In genomic region chr15:71336671-71337070, GRCh38 we compare ENCODE assay signal across 21 cellular contexts.
DNase-seq lines count a peak whose midpoint lies in the region; ATAC-seq and TF ChIP-seq lines count a peak whose summit lies in the region.
"Had no signal": no experiment of that assay in that cellular context is flagged by ENCODE, and none has a peak within 500 bp of the region (broad histone marks: within the 10 kb centered on the region; RNA-seq: fewer than 3 reads in every experiment).

No MANE protein-coding gene starts in this region.

- DNase-seq in H9 (no peak), RWPE2 (ENCODE audit: low spot score) (no peak), hepatocyte (ENCODE audit: low spot score) (no peak), renal cortical epithelial cell (ENCODE audit: low read depth) (peak; percentile 6), occipital lobe (lab: John Stamatoyannopoulos, UW) (no peak), MG63 (no peak), NCI-H524 treated with DMSO at 0.1 percent for 48 hours (lab: John Stamatoyannopoulos, UW) (no peak), NOMO-1 treated with dmso at 0.1 percent for 144 hours (lab: John Stamatoyannopoulos, UW; ENCODE audit: unreplicated experiment) (no peak)
- DNase-seq: activated CD8-positive, alpha-beta memory T cell treated with anti-CD3 and anti-CD28 coated beads for 24 hours; activated naive CD4-positive, alpha-beta T cell; activated T-cell treated with anti-CD3 and anti-CD28 coated beads, Interleukin-2, amount 50 U/mL, for 4 hours; adrenal gland; dermis blood vessel endothelial cell; naive B cell; NCI-H1930; NCI-H2227 treated with DMSO at 0.1 percent for 48 hours; NCI-H748 treated with DMSO at 0.1 percent for 48 hours; substantia nigra; T-cell had no signal

- peaks cover 39% of the 10 kb centered on the region for H3K36me3 ChIP-seq in RWPE2 (ENCODE audit: low read depth)
- H3K36me3 ChIP-seq in hepatocyte (replicated peaks; ENCODE audit: insufficient read depth, low read depth), result no peaks in the 10 kb centered on the region
- H3K36me3 ChIP-seq in MG63, result peaks cover 27% of the 10 kb centered on the region
- H3K36me3 ChIP-seq: adrenal gland, SJCRH30 had no signal

- no peak overlapping the region for H2BK15ac ChIP-seq in H9 (ENCODE audit: low read depth, low read length)

- no peaks in the 10 kb centered on the region for H3K36me3 Mint-ChIP-seq in H9 (ENCODE audit: insufficient read depth in 1 of 3, low read depth in 3 of 3)
- H3K36me3 Mint-ChIP-seq: T-cell had no signal

- no peak overlapping the region for H2BK5ac ChIP-seq in H9 (ENCODE audit: insufficient read length, low read length)

- H3K9me3 Mint-ChIP-seq in H9, result no peaks in the 10 kb centered on the region
- H3K9me3 Mint-ChIP-seq: activated T-cell treated with anti-CD3 and anti-CD28 coated beads, Interleukin-2, amount 50 U/mL, for 4 hours; T-cell had no signal

- peak overlapping the region in 2 of 3 experiments; percentile 0 to 9; a peak in 3 of 7 replicates for H3K27ac Mint-ChIP-seq in H9
- H3K27ac Mint-ChIP-seq: naive B cell, T-cell had no signal

- H3K9ac ChIP-seq in H9 (ENCODE audit: extremely low read depth, insufficient read length, low read length), result no peak overlapping the region
- H3K9ac ChIP-seq: parathyroid adenoma had no signal

- no peak overlapping the region for H3K4ac ChIP-seq in H9 (ENCODE audit: low read depth, low read length)

- no peak; the same call in 2 of the 3 replicates for ATAC-seq in RWPE2 (ENCODE audit: low read depth)
- ATAC-seq: activated T-cell treated with anti-CD3 and anti-CD28 coated beads, Interleukin-2, amount 50 U/mL, for 4 hours; T-cell had no signal

- no peak overlapping the region for H4K8ac ChIP-seq in H9 (replicated peaks; ENCODE audit: insufficient read length, low read depth, low read length)

- H3T11ph ChIP-seq in H9 (ENCODE audit: low read length), result no peak overlapping the region

- H2BK20ac ChIP-seq in H9 (ENCODE audit: low read depth, low read length, poor library complexity, severe bottlenecking), result no peak overlapping the region

- peaks cover 41 to 42% of the 10 kb centered on the region in 2 experiments for H3K4me1 Mint-ChIP-seq in H9
- H3K4me1 Mint-ChIP-seq: naive B cell had no signal

- peak overlapping the region; percentile 1 for H3K18ac ChIP-seq in H9 (ENCODE audit: insufficient read length, low read depth, low read length)

- H3K23me2 ChIP-seq in H9 (ENCODE audit: insufficient read length, low read depth, low read length, poor library complexity, severe bottlenecking), result no peaks in the 10 kb centered on the region

- no peaks in the 10 kb centered on the region for H3K27me3 Mint-ChIP-seq in H9 (ENCODE audit: low read depth)
- H3K27me3 Mint-ChIP-seq: T-cell had no signal

- H2BK12ac ChIP-seq in H9 (ENCODE audit: insufficient read length, low read depth, low read length), result no peak overlapping the region

- H2AK5ac ChIP-seq in H9 (ENCODE audit: insufficient read length, low read length), result peak overlapping the region; percentile 90

- no peaks in the 10 kb centered on the region for H3K9me2 ChIP-seq in hepatocyte (replicated peaks; ENCODE audit: insufficient read depth)

- no peaks in the 10 kb centered on the region for H4K20me1 ChIP-seq in H9 (ENCODE audit: control insufficient read depth, insufficient read depth, insufficient read length)
- H4K20me1 ChIP-seq in hepatocyte (ENCODE audit: insufficient read depth, poor library complexity, severe bottlenecking), result no peaks in the 10 kb centered on the region

- no peak overlapping the region for H3K56ac ChIP-seq in H9 (ENCODE audit: insufficient read length, low read depth, low read length)

- H3K4me1 ChIP-seq in H9 (ENCODE audit: insufficient read depth, low read length), result peaks cover 12% of the 10 kb centered on the region; the same call in 1 of the 2 replicates
- H3K4me1 ChIP-seq in RWPE2 (ENCODE audit: insufficient read depth, poor library complexity, severe bottlenecking), result peaks cover 40% of the 10 kb centered on the region
- peaks cover 8% of the 10 kb centered on the region for H3K4me1 ChIP-seq in hepatocyte (ENCODE audit: insufficient read depth)
- H3K4me1 ChIP-seq: parathyroid adenoma had no signal

- no peak overlapping the region for H3K23ac ChIP-seq in H9 (ENCODE audit: insufficient read length, low read depth, low read length)

- TF ChIP-seq CTCF in H9 (conservative IDR thresholded peaks at IDR 0.05) (no peak), RWPE2 (IDR thresholded peaks at IDR 0.05; ENCODE audit: poor library complexity, severe bottlenecking) (no peak), hepatocyte (IDR thresholded peaks at IDR 0.05; ENCODE audit: poor library complexity) (no peak)

- H3K4me3 Mint-ChIP-seq in H9, result no peak overlapping the region
- H3K4me3 Mint-ChIP-seq: activated T-cell treated with anti-CD3 and anti-CD28 coated beads, Interleukin-2, amount 50 U/mL, for 4 hours; naive B cell; T-cell had no signal

- H4K91ac ChIP-seq in H9 (ENCODE audit: insufficient read length, low read depth, low read length), result no peak overlapping the region

- no peaks in the 10 kb centered on the region for H3K79me1 ChIP-seq in H9 (ENCODE audit: insufficient read depth, low read depth, low read length, poor library complexity, severe bottlenecking)

- peak overlapping the region; percentile 72 for H4K5ac ChIP-seq in H9 (ENCODE audit: insufficient read length, low read depth, low read length)

- no peak overlapping the region for H3K27ac ChIP-seq in H9 (ENCODE audit: insufficient read length, low read depth, low read length)
- H3K27ac ChIP-seq in RWPE2 (ENCODE audit: poor library complexity, severe bottlenecking), result peak overlapping the region; percentile 86
- H3K27ac ChIP-seq in hepatocyte, result peak overlapping the region; percentile 36
- H3K27ac ChIP-seq: adrenal gland, parathyroid adenoma had no signal

- H3K14ac ChIP-seq in H9 (ENCODE audit: insufficient read depth, low read length), result no peak overlapping the region

- H2BK120ac ChIP-seq in H9 (ENCODE audit: low read depth, low read length, poor library complexity, severe bottlenecking), result no peak overlapping the region

- H3K4me2 ChIP-seq in H9 (ENCODE audit: insufficient read depth, insufficient read length, low read length) (no peak overlapping the region), hepatocyte (no peak overlapping the region)

- H2AFZ ChIP-seq in H9 (ENCODE audit: low read length), result no peak overlapping the region
- H2AFZ ChIP-seq in hepatocyte, result no peak overlapping the region
- H2AFZ ChIP-seq: parathyroid adenoma had no signal

- H3K79me2 ChIP-seq in H9 (ENCODE audit: insufficient read depth, low read length) (no peaks in the 10 kb centered on the region), hepatocyte (no peaks in the 10 kb centered on the region)
- H3K79me2 ChIP-seq: parathyroid adenoma had no signal

- no peak overlapping the region for H3K4me3 ChIP-seq in RWPE2 (ENCODE audit: severe bottlenecking)
- no peak overlapping the region for H3K4me3 ChIP-seq in hepatocyte
- no peak overlapping the region for H3K4me3 ChIP-seq in MG63
- H3K4me3 ChIP-seq: adrenal gland, SJCRH30 had no signal

- H3K9me3 ChIP-seq in H9 (ENCODE audit: control insufficient read depth, low read depth, low read length) (no peaks in the 10 kb centered on the region), RWPE2 (ENCODE audit: severe bottlenecking) (no peaks in the 10 kb centered on the region), hepatocyte (ENCODE audit: low read depth) (no peaks in the 10 kb centered on the region), MG63 (no peaks in the 10 kb centered on the region; the same call in 1 of the 2 replicates)
- H3K9me3 ChIP-seq: adrenal gland, SJCRH30 had no signal

- H3K27me3 ChIP-seq in H9 (ENCODE audit: insufficient read depth, low read length), result no peaks in the 10 kb centered on the region
- H3K27me3 ChIP-seq in RWPE2 (ENCODE audit: insufficient read depth, poor library complexity, severe bottlenecking), result no peaks in the 10 kb centered on the region
- H3K27me3 ChIP-seq in hepatocyte, result no peaks in the 10 kb centered on the region
- no peaks in the 10 kb centered on the region for H3K27me3 ChIP-seq in MG63
- H3K27me3 ChIP-seq: adrenal gland, SJCRH30 had no signal

- no CpG with 5 or more reads among the region's 3 CpGs for WGBS in H9 (ENCODE audit: extremely low coverage, insufficient read length, low lambda C conversion rate)
- WGBS in hepatocyte (ENCODE audit: low lambda C conversion rate, missing lambda C conversion rate), result 68% methylated on average over 3 of the region's 3 CpGs
